ENCODE assay signal across 1 cellular context in the genomic region with DNA sequence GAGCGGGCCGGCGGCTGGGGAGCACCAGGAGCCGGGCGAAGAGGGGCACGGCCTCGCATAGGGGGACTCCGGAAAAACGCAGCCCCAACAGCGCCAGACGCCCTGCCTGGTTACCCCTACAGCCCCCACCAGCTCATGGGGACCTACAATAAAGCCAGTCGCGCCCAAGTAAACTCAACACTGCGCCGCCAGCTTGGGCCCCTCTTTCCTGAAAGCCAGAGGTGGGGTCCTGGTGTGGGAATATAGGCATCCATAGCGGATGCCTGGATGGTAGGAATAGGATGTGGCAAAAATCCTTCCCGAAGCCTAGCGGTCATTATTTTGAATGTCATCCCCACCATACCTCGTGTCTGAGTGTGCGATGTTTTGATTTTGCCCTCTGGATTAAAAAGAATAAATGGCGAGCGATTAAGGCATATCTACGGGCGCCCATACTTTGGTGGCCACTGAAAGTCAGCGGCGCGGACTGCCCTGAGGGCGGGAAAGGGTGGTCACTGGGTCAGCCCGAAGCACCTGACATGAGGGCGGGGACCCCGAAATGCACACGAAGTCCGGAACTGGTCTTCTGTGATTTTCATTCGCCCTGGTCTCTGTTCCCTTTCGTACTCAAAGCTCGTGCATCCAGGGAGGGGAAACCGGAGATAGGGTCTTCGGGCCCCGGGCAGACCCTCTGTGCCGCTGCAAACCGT.
TF ChIP-seq lines count a peak whose summit lies in the region.

A gene with protein sequence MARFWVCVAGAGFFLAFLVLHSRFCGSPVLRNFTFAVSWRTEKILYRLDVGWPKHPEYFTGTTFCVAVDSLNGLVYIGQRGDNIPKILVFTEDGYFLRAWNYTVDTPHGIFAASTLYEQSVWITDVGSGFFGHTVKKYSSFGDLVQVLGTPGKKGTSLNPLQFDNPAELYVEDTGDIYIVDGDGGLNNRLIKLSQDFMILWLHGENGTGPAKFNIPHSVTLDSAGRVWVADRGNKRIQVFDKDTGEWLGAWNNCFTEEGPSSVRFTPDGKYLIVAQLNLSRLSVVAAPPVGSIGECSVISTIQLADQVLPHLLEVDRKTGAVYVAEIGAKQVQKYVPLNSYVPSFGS (plus strand): TSS at position 577 of the 689 bp plus-strand sequence. CDS start 184 bp downstream, outside the sequence.
A gene (minus strand): TSS at position 210 of the 689 bp plus-strand sequence. CDS start 847 bp downstream, outside the sequence.

TF ChIP-seq in HepG2, 621 proteins besides CTCF, POLR2A, EP300 and RAD21 (continued from another document and continues in another):
- TF ChIP-seq, protein P1, sequence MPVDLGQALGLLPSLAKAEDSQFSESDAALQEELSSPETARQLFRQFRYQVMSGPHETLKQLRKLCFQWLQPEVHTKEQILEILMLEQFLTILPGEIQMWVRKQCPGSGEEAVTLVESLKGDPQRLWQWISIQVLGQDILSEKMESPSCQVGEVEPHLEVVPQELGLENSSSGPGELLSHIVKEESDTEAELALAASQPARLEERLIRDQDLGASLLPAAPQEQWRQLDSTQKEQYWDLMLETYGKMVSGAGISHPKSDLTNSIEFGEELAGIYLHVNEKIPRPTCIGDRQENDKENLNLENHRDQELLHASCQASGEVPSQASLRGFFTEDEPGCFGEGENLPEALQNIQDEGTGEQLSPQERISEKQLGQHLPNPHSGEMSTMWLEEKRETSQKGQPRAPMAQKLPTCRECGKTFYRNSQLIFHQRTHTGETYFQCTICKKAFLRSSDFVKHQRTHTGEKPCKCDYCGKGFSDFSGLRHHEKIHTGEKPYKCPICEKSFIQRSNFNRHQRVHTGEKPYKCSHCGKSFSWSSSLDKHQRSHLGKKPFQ (CRISPR knock-in tag; IDR thresholded peaks at IDR 0.05; ENCODE audit: insufficient replicate concordance): no peak
- TF ChIP-seq SATB2 (CRISPR knock-in tag; IDR thresholded peaks at IDR 0.05) (peak; percentile 79; the same call in 1 of the 2 replicates), ZNF253 (CRISPR knock-in tag; IDR thresholded peaks at IDR 0.05; ENCODE audit: borderline replicate concordance) (no peak), HHEX (CRISPR knock-in tag; IDR thresholded peaks at IDR 0.05) (no peak), NAIF1 (CRISPR knock-in tag; IDR thresholded peaks at IDR 0.05; ENCODE audit: borderline replicate concordance) (no peak), ZKSCAN8 (CRISPR knock-in tag; IDR thresholded peaks at IDR 0.05; ENCODE audit: borderline replicate concordance) (no peak), ZNF501 (CRISPR knock-in tag; IDR thresholded peaks at IDR 0.05) (peak; percentile 67), CBX1 (IDR thresholded peaks at IDR 0.05; ENCODE audit: low read depth) (peak; percentile 3), ZNF850 (CRISPR knock-in tag; conservative IDR thresholded peaks at IDR 0.05) (no peak), JUN (CRISPR knock-in tag; IDR thresholded peaks at IDR 0.05) (no peak), ISL2 (CRISPR knock-in tag; IDR thresholded peaks at IDR 0.05) (peak; percentile 75), ZNF446 (CRISPR knock-in tag; IDR thresholded peaks at IDR 0.05) (no peak; the same call in 1 of the 2 replicates), MED13 (CRISPR knock-in tag; IDR thresholded peaks at IDR 0.05) (0 out of 2 replicates have a peak, but pooled peaks have one; percentile 19), LCORL (IDR thresholded peaks at IDR 0.05) (peak; percentile 51; the same call in 1 of the 2 replicates), LCORL (CRISPR knock-in tag; IDR thresholded peaks at IDR 0.05) (no peak), SP140L (CRISPR knock-in tag; IDR thresholded peaks at IDR 0.05; ENCODE audit: borderline replicate concordance) (no peak), MXD4 (CRISPR knock-in tag; IDR thresholded peaks at IDR 0.05) (peak; percentile 23; the same call in 1 of the 2 replicates), ZNF777 (CRISPR knock-in tag; IDR thresholded peaks at IDR 0.05) (peak; percentile 59; the same call in 1 of the 2 replicates), ZNF562 (CRISPR knock-in tag; IDR thresholded peaks at IDR 0.05; ENCODE audit: borderline replicate concordance) (no peak), ZSCAN31 (CRISPR knock-in tag; IDR thresholded peaks at IDR 0.05; ENCODE audit: low read depth) (peak; percentile 44; the same call in 1 of the 2 replicates), NFKB2 (CRISPR knock-in tag; IDR thresholded peaks at IDR 0.05; ENCODE audit: borderline replicate concordance) (peak; percentile 85), HDAC2 (CRISPR knock-in tag; IDR thresholded peaks at IDR 0.05) (no peak; the same call in 1 of the 2 replicates), SIN3A (IDR thresholded peaks at IDR 0.05; ENCODE audit: borderline replicate concordance, low read depth, low read length) (peak; percentile 72; the same call in 1 of the 2 replicates), NR2C2 (CRISPR knock-in tag; IDR thresholded peaks at IDR 0.05; ENCODE audit: borderline replicate concordance) (peak; percentile 68), NFIB (CRISPR knock-in tag; IDR thresholded peaks at IDR 0.05; ENCODE audit: borderline replicate concordance) (no peak), ZNF550 (CRISPR knock-in tag; IDR thresholded peaks at IDR 0.05; ENCODE audit: borderline replicate concordance) (no peak), RARA (CRISPR knock-in tag; IDR thresholded peaks at IDR 0.05) (no peak), ZNF333 (CRISPR knock-in tag; IDR thresholded peaks at IDR 0.05; ENCODE audit: borderline replicate concordance) (no peak), ZNF563 (CRISPR knock-in tag; IDR thresholded peaks at IDR 0.05) (peak; percentile 7; the same call in 1 of the 2 replicates)
- TF ChIP-seq, protein P2, sequence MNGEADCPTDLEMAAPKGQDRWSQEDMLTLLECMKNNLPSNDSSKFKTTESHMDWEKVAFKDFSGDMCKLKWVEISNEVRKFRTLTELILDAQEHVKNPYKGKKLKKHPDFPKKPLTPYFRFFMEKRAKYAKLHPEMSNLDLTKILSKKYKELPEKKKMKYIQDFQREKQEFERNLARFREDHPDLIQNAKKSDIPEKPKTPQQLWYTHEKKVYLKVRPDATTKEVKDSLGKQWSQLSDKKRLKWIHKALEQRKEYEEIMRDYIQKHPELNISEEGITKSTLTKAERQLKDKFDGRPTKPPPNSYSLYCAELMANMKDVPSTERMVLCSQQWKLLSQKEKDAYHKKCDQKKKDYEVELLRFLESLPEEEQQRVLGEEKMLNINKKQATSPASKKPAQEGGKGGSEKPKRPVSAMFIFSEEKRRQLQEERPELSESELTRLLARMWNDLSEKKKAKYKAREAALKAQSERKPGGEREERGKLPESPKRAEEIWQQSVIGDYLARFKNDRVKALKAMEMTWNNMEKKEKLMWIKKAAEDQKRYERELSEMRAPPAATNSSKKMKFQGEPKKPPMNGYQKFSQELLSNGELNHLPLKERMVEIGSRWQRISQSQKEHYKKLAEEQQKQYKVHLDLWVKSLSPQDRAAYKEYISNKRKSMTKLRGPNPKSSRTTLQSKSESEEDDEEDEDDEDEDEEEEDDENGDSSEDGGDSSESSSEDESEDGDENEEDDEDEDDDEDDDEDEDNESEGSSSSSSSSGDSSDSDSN (CRISPR knock-in tag; IDR thresholded peaks at IDR 0.05): peak; percentile 77; the same call in 1 of the 2 replicates
- TF ChIP-seq, protein P3, sequence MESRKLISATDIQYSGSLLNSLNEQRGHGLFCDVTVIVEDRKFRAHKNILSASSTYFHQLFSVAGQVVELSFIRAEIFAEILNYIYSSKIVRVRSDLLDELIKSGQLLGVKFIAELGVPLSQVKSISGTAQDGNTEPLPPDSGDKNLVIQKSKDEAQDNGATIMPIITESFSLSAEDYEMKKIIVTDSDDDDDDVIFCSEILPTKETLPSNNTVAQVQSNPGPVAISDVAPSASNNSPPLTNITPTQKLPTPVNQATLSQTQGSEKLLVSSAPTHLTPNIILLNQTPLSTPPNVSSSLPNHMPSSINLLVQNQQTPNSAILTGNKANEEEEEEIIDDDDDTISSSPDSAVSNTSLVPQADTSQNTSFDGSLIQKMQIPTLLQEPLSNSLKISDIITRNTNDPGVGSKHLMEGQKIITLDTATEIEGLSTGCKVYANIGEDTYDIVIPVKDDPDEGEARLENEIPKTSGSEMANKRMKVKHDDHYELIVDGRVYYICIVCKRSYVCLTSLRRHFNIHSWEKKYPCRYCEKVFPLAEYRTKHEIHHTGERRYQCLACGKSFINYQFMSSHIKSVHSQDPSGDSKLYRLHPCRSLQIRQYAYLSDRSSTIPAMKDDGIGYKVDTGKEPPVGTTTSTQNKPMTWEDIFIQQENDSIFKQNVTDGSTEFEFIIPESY (CRISPR knock-in tag; IDR thresholded peaks at IDR 0.05): no peak; the same call in 1 of the 2 replicates
- TF ChIP-seq, protein P4, sequence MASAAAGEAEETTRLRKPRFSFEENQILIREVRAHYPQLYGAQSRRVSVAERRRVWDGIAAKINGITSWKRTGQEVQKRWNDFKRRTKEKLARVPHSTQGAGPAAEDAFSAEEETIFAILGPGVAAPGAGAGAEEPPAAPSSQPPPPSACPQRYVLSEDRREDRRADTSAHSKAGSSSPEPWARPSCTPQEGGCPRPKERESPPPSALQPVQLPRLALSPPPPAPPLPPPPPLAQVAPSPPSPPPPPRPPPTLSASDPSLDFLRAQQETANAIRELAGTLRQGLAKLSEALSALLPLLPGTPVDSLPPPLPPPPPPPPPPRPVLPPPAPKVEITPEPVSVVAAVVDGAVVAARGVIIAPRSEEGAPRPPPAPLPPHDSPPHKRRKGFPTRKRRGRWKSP (CRISPR knock-in tag; IDR thresholded peaks at IDR 0.05): no peak
- TF ChIP-seq, protein P5, sequence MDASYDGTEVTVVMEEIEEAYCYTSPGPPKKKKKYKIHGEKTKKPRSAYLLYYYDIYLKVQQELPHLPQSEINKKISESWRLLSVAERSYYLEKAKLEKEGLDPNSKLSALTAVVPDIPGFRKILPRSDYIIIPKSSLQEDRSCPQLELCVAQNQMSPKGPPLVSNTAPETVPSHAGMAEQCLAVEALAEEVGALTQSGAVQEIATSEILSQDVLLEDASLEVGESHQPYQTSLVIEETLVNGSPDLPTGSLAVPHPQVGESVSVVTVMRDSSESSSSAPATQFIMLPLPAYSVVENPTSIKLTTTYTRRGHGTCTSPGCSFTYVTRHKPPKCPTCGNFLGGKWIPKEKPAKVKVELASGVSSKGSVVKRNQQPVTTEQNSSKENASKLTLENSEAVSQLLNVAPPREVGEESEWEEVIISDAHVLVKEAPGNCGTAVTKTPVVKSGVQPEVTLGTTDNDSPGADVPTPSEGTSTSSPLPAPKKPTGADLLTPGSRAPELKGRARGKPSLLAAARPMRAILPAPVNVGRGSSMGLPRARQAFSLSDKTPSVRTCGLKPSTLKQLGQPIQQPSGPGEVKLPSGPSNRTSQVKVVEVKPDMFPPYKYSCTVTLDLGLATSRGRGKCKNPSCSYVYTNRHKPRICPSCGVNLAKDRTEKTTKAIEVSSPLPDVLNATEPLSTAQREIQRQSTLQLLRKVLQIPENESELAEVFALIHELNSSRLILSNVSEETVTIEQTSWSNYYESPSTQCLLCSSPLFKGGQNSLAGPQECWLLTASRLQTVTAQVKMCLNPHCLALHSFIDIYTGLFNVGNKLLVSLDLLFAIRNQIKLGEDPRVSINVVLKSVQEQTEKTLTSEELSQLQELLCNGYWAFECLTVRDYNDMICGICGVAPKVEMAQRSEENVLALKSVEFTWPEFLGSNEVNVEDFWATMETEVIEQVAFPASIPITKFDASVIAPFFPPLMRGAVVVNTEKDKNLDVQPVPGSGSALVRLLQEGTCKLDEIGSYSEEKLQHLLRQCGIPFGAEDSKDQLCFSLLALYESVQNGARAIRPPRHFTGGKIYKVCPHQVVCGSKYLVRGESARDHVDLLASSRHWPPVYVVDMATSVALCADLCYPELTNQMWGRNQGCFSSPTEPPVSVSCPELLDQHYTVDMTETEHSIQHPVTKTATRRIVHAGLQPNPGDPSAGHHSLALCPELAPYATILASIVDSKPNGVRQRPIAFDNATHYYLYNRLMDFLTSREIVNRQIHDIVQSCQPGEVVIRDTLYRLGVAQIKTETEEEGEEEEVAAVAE (CRISPR knock-in tag; IDR thresholded peaks at IDR 0.05; ENCODE audit: borderline replicate concordance): 0 out of 2 replicates have a peak, but pooled peaks have one; percentile 64
- TF ChIP-seq, protein P6, sequence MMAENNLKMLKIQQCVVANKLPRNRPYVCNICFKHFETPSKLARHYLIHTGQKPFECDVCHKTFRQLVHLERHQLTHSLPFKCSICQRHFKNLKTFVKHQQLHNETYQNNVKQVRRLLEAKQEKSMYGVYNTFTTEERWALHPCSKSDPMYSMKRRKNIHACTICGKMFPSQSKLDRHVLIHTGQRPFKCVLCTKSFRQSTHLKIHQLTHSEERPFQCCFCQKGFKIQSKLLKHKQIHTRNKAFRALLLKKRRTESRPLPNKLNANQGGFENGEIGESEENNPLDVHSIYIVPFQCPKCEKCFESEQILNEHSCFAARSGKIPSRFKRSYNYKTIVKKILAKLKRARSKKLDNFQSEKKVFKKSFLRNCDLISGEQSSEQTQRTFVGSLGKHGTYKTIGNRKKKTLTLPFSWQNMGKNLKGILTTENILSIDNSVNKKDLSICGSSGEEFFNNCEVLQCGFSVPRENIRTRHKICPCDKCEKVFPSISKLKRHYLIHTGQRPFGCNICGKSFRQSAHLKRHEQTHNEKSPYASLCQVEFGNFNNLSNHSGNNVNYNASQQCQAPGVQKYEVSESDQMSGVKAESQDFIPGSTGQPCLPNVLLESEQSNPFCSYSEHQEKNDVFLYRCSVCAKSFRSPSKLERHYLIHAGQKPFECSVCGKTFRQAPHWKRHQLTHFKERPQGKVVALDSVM (CRISPR knock-in tag; IDR thresholded peaks at IDR 0.05): no peak
- TF ChIP-seq, protein P7, sequence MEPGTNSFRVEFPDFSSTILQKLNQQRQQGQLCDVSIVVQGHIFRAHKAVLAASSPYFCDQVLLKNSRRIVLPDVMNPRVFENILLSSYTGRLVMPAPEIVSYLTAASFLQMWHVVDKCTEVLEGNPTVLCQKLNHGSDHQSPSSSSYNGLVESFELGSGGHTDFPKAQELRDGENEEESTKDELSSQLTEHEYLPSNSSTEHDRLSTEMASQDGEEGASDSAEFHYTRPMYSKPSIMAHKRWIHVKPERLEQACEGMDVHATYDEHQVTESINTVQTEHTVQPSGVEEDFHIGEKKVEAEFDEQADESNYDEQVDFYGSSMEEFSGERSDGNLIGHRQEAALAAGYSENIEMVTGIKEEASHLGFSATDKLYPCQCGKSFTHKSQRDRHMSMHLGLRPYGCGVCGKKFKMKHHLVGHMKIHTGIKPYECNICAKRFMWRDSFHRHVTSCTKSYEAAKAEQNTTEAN (CRISPR knock-in tag; conservative IDR thresholded peaks at IDR 0.05): peak; percentile 78
- TF ChIP-seq, protein P8, sequence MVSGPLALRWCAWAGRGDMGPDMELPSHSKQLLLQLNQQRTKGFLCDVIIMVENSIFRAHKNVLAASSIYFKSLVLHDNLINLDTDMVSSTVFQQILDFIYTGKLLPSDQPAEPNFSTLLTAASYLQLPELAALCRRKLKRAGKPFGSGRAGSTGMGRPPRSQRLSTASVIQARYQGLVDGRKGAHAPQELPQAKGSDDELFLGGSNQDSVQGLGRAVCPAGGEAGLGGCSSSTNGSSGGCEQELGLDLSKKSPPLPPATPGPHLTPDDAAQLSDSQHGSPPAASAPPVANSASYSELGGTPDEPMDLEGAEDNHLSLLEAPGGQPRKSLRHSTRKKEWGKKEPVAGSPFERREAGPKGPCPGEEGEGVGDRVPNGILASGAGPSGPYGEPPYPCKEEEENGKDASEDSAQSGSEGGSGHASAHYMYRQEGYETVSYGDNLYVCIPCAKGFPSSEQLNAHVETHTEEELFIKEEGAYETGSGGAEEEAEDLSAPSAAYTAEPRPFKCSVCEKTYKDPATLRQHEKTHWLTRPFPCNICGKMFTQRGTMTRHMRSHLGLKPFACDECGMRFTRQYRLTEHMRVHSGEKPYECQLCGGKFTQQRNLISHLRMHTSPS (CRISPR knock-in tag; IDR thresholded peaks at IDR 0.05; ENCODE audit: low read depth): 0 out of 2 replicates have a peak, but pooled peaks have one; percentile 37
